ENCODE assay signal across 8 cellular contexts in the genomic region with DNA sequence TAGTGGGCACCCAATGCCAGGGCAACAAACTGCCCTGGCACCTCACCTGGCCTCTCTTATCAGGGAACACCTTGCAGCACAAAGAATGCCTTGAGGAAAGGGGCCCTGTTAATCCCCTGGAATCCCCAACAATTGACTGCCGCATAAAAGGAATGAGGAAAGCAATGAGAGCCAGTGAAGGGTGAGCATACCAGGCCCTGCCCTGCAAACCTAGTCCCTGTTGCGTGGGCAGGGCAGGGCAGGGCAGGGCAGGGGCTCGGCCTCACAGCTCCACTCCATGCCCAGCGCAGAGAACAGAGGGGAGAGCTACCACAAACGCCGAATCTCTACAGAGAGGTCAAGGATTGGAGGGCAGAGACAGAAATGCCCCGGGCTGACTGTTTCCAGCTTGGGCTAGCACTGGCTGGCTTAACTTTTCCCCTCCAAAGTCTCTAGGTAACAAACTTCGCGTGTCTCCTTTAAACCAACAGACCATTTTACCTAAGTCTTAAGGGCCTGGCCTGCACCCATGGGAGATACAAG. TPM values are rescaled to one million over a fixed set of nuclear protein-coding genes. Genes with fewer than 3 reads are reported as not detected.
DNase-seq lines count a peak whose midpoint lies in the region; ATAC-seq and TF ChIP-seq lines count a peak whose summit lies in the region.

No MANE protein-coding gene starts in this region.

- peak overlapping the region; percentile 82 for H4K5ac ChIP-seq in IMR-90 (ENCODE audit: low read depth, low read length)

- POLR2A ChIA-PET in IMR-90 (lab: Charles Lee; ENCODE audit: unreplicated experiment): no interaction called here

- H2AK9ac ChIP-seq in IMR-90 (replicated peaks; ENCODE audit: low read depth, low read length, poor library complexity): peak overlapping the region; percentile 96

- ATAC-seq in IMR-90 (ENCODE audit: low read depth): peak; percentile 3
- no peak for ATAC-seq in stimulated activated naive CD8-positive, alpha-beta T cell treated with anti-CD3 and anti-CD28 coated beads, Interleukin-15, Interleukin-2, amounts not matched to agents 100 U/mL and 50 U/mL, for 24 hours

- in situ Hi-C loops in IMR-90 (cut with MboI; ENCODE audit: low sequenced_read_pairs): loop anchor here (10.0 kb wide), 1 partner anchor 49 kb away; no protein-coding TSS in a partner anchor
- in situ Hi-C loops in astrocyte of the cerebellum (cut with HindIII; ENCODE audit: low sequenced_read_pairs): no loop called here

- H3K4me2 ChIP-seq in BLaER1 treated with 17β-estradiol and CSF1 and Interleukin-3, amounts not matched to agents 10 nM and 100 nM: peak overlapping the region; percentile 80 to 98 (median 97)
- H3K4me2 ChIP-seq in IMR-90 (ENCODE audit: low read depth, low read length): peak overlapping the region; percentile 99

- peak overlapping the region; percentile 91 to 97 (median 95) for H3K27ac ChIP-seq in BLaER1 treated with 17β-estradiol and CSF1 and Interleukin-3, amounts not matched to agents 10 nM and 100 nM
- peak overlapping the region; percentile 98 for H3K27ac ChIP-seq in IMR-90 (ENCODE audit: insufficient read depth, low read length)

- peak overlapping the region; percentile 90 to 98 (median 95) for H3K9ac ChIP-seq in BLaER1 treated with 17β-estradiol and CSF1 and Interleukin-3, amounts not matched to agents 10 nM and 100 nM
- H3K9ac ChIP-seq in IMR-90 (ENCODE audit: low read depth, low read length): peak overlapping the region; percentile 88

- peak overlapping the region; percentile 78 for H3K23ac ChIP-seq in IMR-90 (ENCODE audit: low read depth, low read length)

- H2BK20ac ChIP-seq in IMR-90 (ENCODE audit: low read depth, low read length): no peak overlapping the region

- peak overlapping the region; percentile 94 for H2BK5ac ChIP-seq in IMR-90 (ENCODE audit: low read depth, low read length, poor library complexity, severe bottlenecking)

- H3K36me3 ChIP-seq in BLaER1 treated with 17β-estradiol and CSF1 and Interleukin-3, amounts not matched to agents 10 nM and 100 nM: peaks cover 0 to 15% (median 9%) of the 10 kb centered on the region in 11 experiments; a peak in 11 of 22 replicates
- H3K36me3 ChIP-seq in IMR-90 (ENCODE audit: control insufficient read depth, insufficient read depth, low read length): peaks cover 5% of the 10 kb centered on the region; the same call in 1 of the 2 replicates

- peak overlapping the region; percentile 69 for H3K56ac ChIP-seq in IMR-90 (ENCODE audit: extremely low read depth, insufficient read depth, low read length)

- BruUV-seq in IMR-90 (replicated peaks; lab: Mats Ljungman, UMichigan): no TSS peak

- H3K14ac ChIP-seq in IMR-90 (replicated peaks; ENCODE audit: low read depth, low read length): peak overlapping the region; percentile 74

- H2BK120ac ChIP-seq in IMR-90 (ENCODE audit: low read depth, low read length): peak overlapping the region; percentile 52

- peaks cover 51 to 57% (median 54%) of the 10 kb centered on the region in 11 experiments for H4K20me1 ChIP-seq in BLaER1 treated with 17β-estradiol and CSF1 and Interleukin-3, amounts not matched to agents 10 nM and 100 nM
- H4K20me1 ChIP-seq in IMR-90 (ENCODE audit: insufficient read depth, low read length): peaks cover 49% of the 10 kb centered on the region

- no peaks in the 10 kb centered on the region for H3K27me3 ChIP-seq in BLaER1 treated with 17β-estradiol and CSF1 and Interleukin-3, amounts not matched to agents 10 nM and 100 nM
- H3K27me3 ChIP-seq in IMR-90 (ENCODE audit: control insufficient read depth, insufficient read depth, low read length): no peaks in the 10 kb centered on the region

- TF ChIP-seq CTCF in IMR-90 (conservative IDR thresholded peaks at IDR 0.05; ENCODE audit: low read depth, low read length) (no peak), astrocyte of the cerebellum (IDR thresholded peaks at IDR 0.05; ENCODE audit: low read depth, low read length, missing control alignments) (no peak)

- dilution Hi-C loops in IMR-90 (cut with HindIII; ENCODE audit: low sequenced_read_pairs, unreplicated experiment): no loop called here

- DNase-seq in IMR-90: no peak
- no peak for DNase-seq in astrocyte of the cerebellum (ENCODE audit: low read depth)
- DNase-seq in islet precursor cell: peak; percentile 64
- DNase-seq in stimulated activated naive CD8-positive, alpha-beta T cell treated with anti-CD3 and anti-CD28 coated beads, Interleukin-15, Interleukin-2, amounts not matched to agents 100 U/mL and 50 U/mL, for 24 hours: peak; percentile 38
- no peak for DNase-seq in NCI-H1694 treated with DMSO at 0.1 percent for 48 hours (lab: John Stamatoyannopoulos, UW)
- DNase-seq in NCI-H1436 treated with DMSO at 0.1 percent for 48 hours (lab: John Stamatoyannopoulos, UW): no peak
- no peak for DNase-seq in NCI-H2227 treated with DMSO at 0.1 percent for 48 hours (lab: John Stamatoyannopoulos, UW)

- H4K8ac ChIP-seq in IMR-90 (ENCODE audit: low read depth in 2 of 2, low read length in 2 of 2): peak overlapping the region; percentile 76 to 79; a peak in 3 of 4 replicates

- H3K9me3 ChIP-seq in BLaER1 treated with 17β-estradiol and CSF1 and Interleukin-3, amounts not matched to agents 10 nM and 100 nM (replicated peaks in 1 of 11): no peaks in the 10 kb centered on the region
- no peaks in the 10 kb centered on the region for H3K9me3 ChIP-seq in IMR-90 (ENCODE audit: control insufficient read depth, insufficient read depth, low read length)

- intact Hi-C loops in IMR-90 (cut with micrococcal nuclease): loop anchor here (1.0 kb wide), 1 partner anchor 49 kb away; no protein-coding TSS in a partner anchor

- peak overlapping the region; percentile 83 for H4K91ac ChIP-seq in IMR-90 (ENCODE audit: insufficient read depth, low read depth, low read length)

- peaks cover 28% of the 10 kb centered on the region for H3K9me1 ChIP-seq in IMR-90 (ENCODE audit: insufficient read depth, low read length)

- peak overlapping the region; percentile 89 for H3K18ac ChIP-seq in IMR-90 (ENCODE audit: low read depth, low read length)

- peak overlapping the region; percentile 85 to 98 (median 92) for H3K4me3 ChIP-seq in BLaER1 treated with 17β-estradiol and CSF1 and Interleukin-3, amounts not matched to agents 10 nM and 100 nM
- H3K4me3 ChIP-seq in IMR-90 (ENCODE audit: insufficient read depth, low read depth, low read length) (peak overlapping the region; percentile 61), astrocyte of the cerebellum (ENCODE audit: low read depth, low read length) (peak overlapping the region; percentile 84)

- TF ChIP-seq POLR2A in IMR-90 (IDR thresholded peaks at IDR 0.05; ENCODE audit: low read depth, low read length): no peak

- CTCF ChIA-PET in IMR-90 (lab: Yijun Ruan, JAX): interaction anchor here (1.2 kb wide), 1 partner anchor 18 kb away, joined by 3 read pairs; no protein-coding TSS in a partner anchor

- peaks cover 58 to 63% (median 62%) of the 10 kb centered on the region in 10 experiments for H3K4me1 ChIP-seq in BLaER1 treated with 17β-estradiol and CSF1 and Interleukin-3, amounts not matched to agents 10 nM and 100 nM
- peaks cover 23% of the 10 kb centered on the region for H3K4me1 ChIP-seq in IMR-90 (ENCODE audit: control insufficient read depth, insufficient read depth, low read length)

- peak overlapping the region; percentile 78 for H3K4ac ChIP-seq in IMR-90 (ENCODE audit: low read depth, low read length)

- TF ChIP-seq RAD21 in IMR-90 (IDR thresholded peaks at IDR 0.05; ENCODE audit: low read length): no peak

- WGBS in IMR-90 (ENCODE audit: extremely low coverage in 2 of 2, insufficient read length in 1 of 2), 2 experiments: 54% methylated on average over 4 of the region's 9 CpGs; no CpG with 5 or more reads in 1 of the 2 experiments

- H2AFZ ChIP-seq in IMR-90 (replicated peaks; ENCODE audit: low read length, poor library complexity): peak overlapping the region; percentile 86

- H2BK15ac ChIP-seq in IMR-90 (ENCODE audit: low read depth, low read length): peak overlapping the region; percentile 56; the same call in 1 of the 3 replicates

- peak overlapping the region; percentile 79 for H2AK5ac ChIP-seq in IMR-90 (ENCODE audit: low read depth, low read length)

- H3K79me1 ChIP-seq in IMR-90 (ENCODE audit: low read depth in 1 of 2, low read length in 2 of 2): peaks cover 9 to 70% of the 10 kb centered on the region in 2 experiments; a peak in 3 of 4 replicates

TF ChIP-seq in IMR-90, 13 proteins besides CTCF, POLR2A, EP300 and RAD21:
- TF ChIP-seq, protein P1, sequence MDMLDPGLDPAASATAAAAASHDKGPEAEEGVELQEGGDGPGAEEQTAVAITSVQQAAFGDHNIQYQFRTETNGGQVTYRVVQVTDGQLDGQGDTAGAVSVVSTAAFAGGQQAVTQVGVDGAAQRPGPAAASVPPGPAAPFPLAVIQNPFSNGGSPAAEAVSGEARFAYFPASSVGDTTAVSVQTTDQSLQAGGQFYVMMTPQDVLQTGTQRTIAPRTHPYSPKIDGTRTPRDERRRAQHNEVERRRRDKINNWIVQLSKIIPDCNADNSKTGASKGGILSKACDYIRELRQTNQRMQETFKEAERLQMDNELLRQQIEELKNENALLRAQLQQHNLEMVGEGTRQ (IDR thresholded peaks at IDR 0.05; ENCODE audit: low read depth, low read length): no peak
- TF ChIP-seq FOS (IDR thresholded peaks at IDR 0.05; ENCODE audit: low read depth, low read length): no peak
- TF ChIP-seq MAFK (IDR thresholded peaks at IDR 0.05; ENCODE audit: low read depth, low read length): no peak
- no peak for TF ChIP-seq CEBPB (IDR thresholded peaks at IDR 0.05; ENCODE audit: low read depth, low read length)
- no peak for TF ChIP-seq SMC3 (IDR thresholded peaks at IDR 0.05; ENCODE audit: low read depth, low read length)
- no peak for TF ChIP-seq MAZ (IDR thresholded peaks at IDR 0.05; ENCODE audit: borderline replicate concordance, low read depth, low read length)

RNA-seq across cellular contexts. Expression of a gene that starts 1.1 kb away (rescaled TPM):
- 39.4 and 40.8 TPM in 2 replicates for total RNA-seq in IMR-90 (2012; rRNA removed)
- 109 and 114 TPM in 2 replicates for polyA plus RNA-seq in IMR-90 (2012; rRNA removed)
- 104 and 105 TPM in 2 replicates for polyA plus RNA-seq in IMR-90 (2012; cell fraction: cytosol; rRNA removed)
- polyA plus RNA-seq in IMR-90 (2012; cell fraction: nucleus; rRNA removed; ENCODE audit: low replicate concordance): 86.2 and 114 TPM in 2 replicates

Comparison
In these comparisons a context has a peak if more than half of its experiments do, and no peak if none do; other contexts are left out.
1. DNase-seq: peak in islet precursor cell (single experiment) and stimulated activated naive CD8-positive, alpha-beta T cell treated with anti-CD3 and anti-CD28 coated beads, Interleukin-15, Interleukin-2, amounts not matched to agents 100 U/mL and 50 U/mL, for 24 hours (single experiment); none in IMR-90 (single experiment), astrocyte of the cerebellum (single experiment), NCI-H1694 treated with DMSO at 0.1 percent for 48 hours (single experiment), NCI-H1436 treated with DMSO at 0.1 percent for 48 hours (single experiment) and NCI-H2227 treated with DMSO at 0.1 percent for 48 hours (single experiment).
2. Peak in every context shown above with its lines, with median percentiles within 50 percentile points of each other: H3K4me3 ChIP-seq.